8 cellular contexts compared by ENCODE assay signal in genomic region chr1:109620890-109621289, GRCh38. TPM values are rescaled to one million over a fixed set of nuclear protein-coding genes. Genes with fewer than 3 reads are reported as not detected.
DNase-seq lines count a peak whose midpoint lies in the region; ATAC-seq and TF ChIP-seq lines count a peak whose summit lies in the region.

No MANE protein-coding gene starts in this region.

- no peaks in the 10 kb centered on the region for H3K27me3 Mint-ChIP-seq in activated naive CD4-positive, alpha-beta T cell treated with anti-CD3 and anti-CD28 coated beads, Interleukin-2, amount 50 U/mL, for 24 hours

- H3K9ac ChIP-seq in SK-N-MC (ENCODE audit: insufficient read length), result peak overlapping the region; percentile 58

- ATAC-seq in HG02610 (IDR thresholded peaks at IDR 0.05; ENCODE audit: unreplicated experiment), result peak; percentile 68
- peak; percentile 73 for ATAC-seq in omental fat pad (ENCODE audit: low FRiP score)

- DNase-seq in NCI-H1048 (lab: John Stamatoyannopoulos, UW), result peak; percentile 61
- DNase-seq in SK-N-MC (ENCODE audit: low read depth, low spot score), result peak; percentile 63
- peak; percentile 61 for DNase-seq in glomerular endothelial cell (ENCODE audit: extremely low read depth, low read depth, low spot score)
- peak; percentile 86 for DNase-seq in omental fat pad (ENCODE audit: low spot score)

- H3K4me1 Mint-ChIP-seq in activated naive CD4-positive, alpha-beta T cell treated with anti-CD3 and anti-CD28 coated beads, Interleukin-2, amount 50 U/mL, for 24 hours, result peaks cover 69% of the 10 kb centered on the region

- TF ChIP-seq CTCF in omental fat pad (IDR thresholded peaks at IDR 0.05), result no peak

- peak overlapping the region; percentile 91 for H3K4me3 Mint-ChIP-seq in activated naive CD4-positive, alpha-beta T cell treated with anti-CD3 and anti-CD28 coated beads, Interleukin-2, amount 50 U/mL, for 24 hours

- H3K27ac ChIP-seq in SK-N-MC (no peak overlapping the region), temporal lobe (ENCODE audit: low read depth, low read length) (peak overlapping the region; percentile 38)

- H3K36me3 ChIP-seq in SK-N-MC (ENCODE audit: insufficient read depth, low read length), result no peaks in the 10 kb centered on the region

- peak overlapping the region; percentile 95 for H3K4me3 ChIP-seq in GM08714 (ENCODE audit: low read length)
- peak overlapping the region; percentile 99 for H3K4me3 ChIP-seq in SK-N-MC

- H3K9me3 Mint-ChIP-seq in activated naive CD4-positive, alpha-beta T cell treated with anti-CD3 and anti-CD28 coated beads, Interleukin-2, amount 50 U/mL, for 24 hours, result no peaks in the 10 kb centered on the region

- H3K36me3 Mint-ChIP-seq in activated naive CD4-positive, alpha-beta T cell treated with anti-CD3 and anti-CD28 coated beads, Interleukin-2, amount 50 U/mL, for 24 hours, result no peaks in the 10 kb centered on the region

- no peaks in the 10 kb centered on the region for H3K9me3 ChIP-seq in SK-N-MC (ENCODE audit: low read depth, low read length)

- H3K27ac Mint-ChIP-seq in activated naive CD4-positive, alpha-beta T cell treated with anti-CD3 and anti-CD28 coated beads, Interleukin-2, amount 50 U/mL, for 24 hours, result peak overlapping the region; percentile 99

RNA-seq across cellular contexts. Expression of gene AMPD2, which starts 1.3 kb away (rescaled TPM):
- total RNA-seq in glomerular endothelial cell (64.3 and 68.0 TPM in 2 replicates), omental fat pad (10 to 100 TPM; 33.8 to 88.1 (median 68.6) TPM), temporal lobe (50.9 TPM)

RNA-seq across cellular contexts. Expression of gene GNAT2, which starts 1.5 kb away (rescaled TPM):
- total RNA-seq in glomerular endothelial cell (not detected in 2 replicates), omental fat pad (not detected), temporal lobe (not detected)

RNA-seq across cellular contexts. Expression of gene GSTM4, which starts 35.0 kb away (rescaled TPM):
- total RNA-seq in glomerular endothelial cell, result 2.0 and 3.3 TPM in 2 replicates
- 10 to 100 TPM; 14.7 to 29.8 (median 20.8) TPM for total RNA-seq in omental fat pad
- total RNA-seq in temporal lobe, result 6.6 TPM

RNA-seq across cellular contexts. Expression of gene GSTM2, which starts 47.0 kb away (rescaled TPM):
- total RNA-seq in glomerular endothelial cell, result 1.9 and 6.2 TPM in 2 replicates
- total RNA-seq in omental fat pad, result 10 to 100 TPM; 35.3 to 74.7 (median 52.2) TPM
- 25.1 TPM for total RNA-seq in temporal lobe
